In genomic region chr5:140547508-140548299, GRCh38 we compare ENCODE assay signal across 1 cellular context.
TF ChIP-seq lines count a peak whose summit lies in the region.

EIF4EBP3 (plus strand) TSS chr5:140547662; CDS start chr5:140547738, 76 bp downstream.

TF ChIP-seq in HepG2, 621 proteins besides CTCF, POLR2A, EP300 and RAD21 (continued from another document and continues in another):
- no peak for TF ChIP-seq BCLAF1 (IDR thresholded peaks at IDR 0.05)
- TF ChIP-seq LRRFIP1 (CRISPR knock-in tag; conservative IDR thresholded peaks at IDR 0.05), result no peak
- TF ChIP-seq ARNTL (CRISPR knock-in tag; IDR thresholded peaks at IDR 0.05), result peak; percentile 87
- peak; percentile 67; the same call in 1 of the 2 replicates for TF ChIP-seq RBAK (CRISPR knock-in tag; IDR thresholded peaks at IDR 0.05)
- TF ChIP-seq CSRNP1 (CRISPR knock-in tag; IDR thresholded peaks at IDR 0.05), result peak; percentile 82
- no peak for TF ChIP-seq CSRNP2 (CRISPR knock-in tag; conservative IDR thresholded peaks at IDR 0.05; ENCODE audit: low read depth)
- 0 out of 2 replicates have a peak, but pooled peaks have one; percentile 46 for TF ChIP-seq ZNF431 (CRISPR knock-in tag; IDR thresholded peaks at IDR 0.05; ENCODE audit: borderline replicate concordance, low read depth)
- peak; percentile 6; the same call in 1 of the 2 replicates for TF ChIP-seq CEBPG (CRISPR knock-in tag; IDR thresholded peaks at IDR 0.05)
- TF ChIP-seq RNF2 (conservative IDR thresholded peaks at IDR 0.05; ENCODE audit: low read depth), result peak; percentile 70; the same call in 1 of the 2 replicates
- TF ChIP-seq POGK (CRISPR knock-in tag; conservative IDR thresholded peaks at IDR 0.05), result peak; percentile 61; the same call in 1 of the 2 replicates
- peak; percentile 80; the same call in 1 of the 2 replicates for TF ChIP-seq ARNT2 (CRISPR knock-in tag; IDR thresholded peaks at IDR 0.05; ENCODE audit: low read depth)
- TF ChIP-seq ZNF329 (CRISPR knock-in tag; IDR thresholded peaks at IDR 0.05; ENCODE audit: low read depth), result no peak
- TF ChIP-seq ZNF281 (CRISPR knock-in tag; IDR thresholded peaks at IDR 0.05; ENCODE audit: borderline replicate concordance), result 0 out of 2 replicates have a peak, but pooled peaks have one; percentile 2
- TF ChIP-seq MLX (CRISPR knock-in tag; IDR thresholded peaks at IDR 0.05), result peak; percentile 43; the same call in 1 of the 2 replicates
- no peak for TF ChIP-seq ZNF512 (CRISPR knock-in tag; IDR thresholded peaks at IDR 0.05)
- no peak for TF ChIP-seq ZNF101 (CRISPR knock-in tag; IDR thresholded peaks at IDR 0.05; ENCODE audit: borderline replicate concordance, low read depth)
- no peak; the same call in 1 of the 2 replicates for TF ChIP-seq ZNF619 (CRISPR knock-in tag; IDR thresholded peaks at IDR 0.05)
- TF ChIP-seq CCDC6 (CRISPR knock-in tag; IDR thresholded peaks at IDR 0.05), result peak; percentile 66; the same call in 1 of the 2 replicates
- 0 out of 2 replicates have a peak, but pooled peaks have one; percentile 1 for TF ChIP-seq ZNF878 (CRISPR knock-in tag; IDR thresholded peaks at IDR 0.05)
- TF ChIP-seq SALL2 (CRISPR knock-in tag; IDR thresholded peaks at IDR 0.05), result peak; percentile 11; the same call in 1 of the 2 replicates
- 0 out of 2 replicates have a peak, but pooled peaks have one; percentile 61 for TF ChIP-seq REL (CRISPR knock-in tag; conservative IDR thresholded peaks at IDR 0.05)
- TF ChIP-seq CEBPB (IDR thresholded peaks at IDR 0.05; ENCODE audit: borderline replicate concordance, low read depth, low read length), result no peak
- TF ChIP-seq HOXA3 (CRISPR knock-in tag; IDR thresholded peaks at IDR 0.05), result peak; percentile 83
- TF ChIP-seq MIXL1 (CRISPR knock-in tag; IDR thresholded peaks at IDR 0.05), result no peak
- no peak for TF ChIP-seq HDAC6 (IDR thresholded peaks at IDR 0.05; ENCODE audit: low read depth, low read length)
- peak; percentile 68; the same call in 1 of the 2 replicates for TF ChIP-seq ZSCAN25 (CRISPR knock-in tag; IDR thresholded peaks at IDR 0.05)
- peak; percentile 96 for TF ChIP-seq ARID4A (CRISPR knock-in tag; IDR thresholded peaks at IDR 0.05; ENCODE audit: borderline replicate concordance)
- peak; percentile 83 for TF ChIP-seq RBM22 (optimal IDR thresholded peaks at IDR 0.05; ENCODE audit: low read length)
- peak; percentile 79 for TF ChIP-seq ZNF501 (CRISPR knock-in tag; IDR thresholded peaks at IDR 0.05)
- peak; percentile 98 for TF ChIP-seq SP4 (CRISPR knock-in tag; IDR thresholded peaks at IDR 0.05)
- TF ChIP-seq ZNF503 (CRISPR knock-in tag; IDR thresholded peaks at IDR 0.05), result peak; percentile 71
- TF ChIP-seq MAZ (IDR thresholded peaks at IDR 0.05; ENCODE audit: borderline replicate concordance, low read depth, low read length), result no peak
- TF ChIP-seq MAZ (CRISPR knock-in tag; IDR thresholded peaks at IDR 0.05; ENCODE audit: low read depth), result peak; percentile 65
